ENCODE assay signal across 16 cellular contexts in the genomic region with DNA sequence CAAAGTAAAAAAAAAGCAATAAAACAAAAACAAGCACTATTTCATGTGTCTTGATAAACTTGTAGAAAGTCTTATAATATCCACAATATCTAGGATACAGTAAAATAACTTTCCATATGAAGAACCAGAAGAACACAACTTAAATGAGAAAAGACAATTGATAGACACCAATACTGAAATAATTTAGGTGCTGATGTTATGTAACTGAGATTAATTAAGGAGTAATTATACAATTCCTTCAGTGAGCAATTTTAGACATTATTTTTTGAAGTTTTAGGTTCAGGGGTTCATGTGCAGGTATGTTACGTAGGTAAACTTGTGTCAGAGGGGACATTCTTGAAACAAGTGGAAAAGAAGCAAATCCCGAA.
"Had no signal": no experiment of that assay in that cellular context is flagged by ENCODE, and none has a peak within 500 bp of the region (broad histone marks: within the 10 kb centered on the region; RNA-seq: fewer than 3 reads in every experiment).

No MANE protein-coding gene starts in this region.

- H3K4me1 ChIP-seq: esophagus squamous epithelium, gastrocnemius medialis, left ventricle myocardium inferior, prostate gland, suprapubic skin, tibial nerve had no signal

- H3K36me3 ChIP-seq: cardiac muscle cell, esophagus squamous epithelium, gastrocnemius medialis, left ventricle myocardium inferior, prostate gland, stomach, suprapubic skin, tibial nerve had no signal

- H3K4me3 Mint-ChIP-seq: activated CD4-positive, alpha-beta memory T cell treated with anti-CD3 and anti-CD28 coated beads for 36 hours; activated naive CD4-positive, alpha-beta T cell treated with anti-CD3 and anti-CD28 coated beads, Interleukin-2, amount 50 U/mL, for 24 hours; endodermal cell; mesothelial cell of epicardium; natural killer cell had no signal

- H3K27me3 ChIP-seq: body of pancreas, gastrocnemius medialis had no signal

- H3K27ac ChIP-seq: body of pancreas, cardiac muscle cell, gastrocnemius medialis, left ventricle myocardium inferior, prostate gland, stomach, suprapubic skin, tibial nerve had no signal

- DNase-seq: activated gamma-delta T cell, cortex of kidney, esophagus squamous epithelium, left ventricle myocardium inferior, natural killer cell had no signal

- H3K9me3 ChIP-seq: body of pancreas, esophagus squamous epithelium, gastrocnemius medialis, left ventricle myocardium inferior, prostate gland, stomach, suprapubic skin, tibial nerve had no signal

- H3K9me3 Mint-ChIP-seq: activated CD4-positive, alpha-beta memory T cell treated with anti-CD3 and anti-CD28 coated beads for 36 hours; activated naive CD4-positive, alpha-beta T cell treated with anti-CD3 and anti-CD28 coated beads, Interleukin-2, amount 50 U/mL, for 24 hours; mesothelial cell of epicardium; natural killer cell had no signal

- H3K27ac Mint-ChIP-seq: activated CD4-positive, alpha-beta memory T cell treated with anti-CD3 and anti-CD28 coated beads for 36 hours; endodermal cell; mesothelial cell of epicardium had no signal

- H3K36me3 Mint-ChIP-seq: activated CD4-positive, alpha-beta memory T cell treated with anti-CD3 and anti-CD28 coated beads for 36 hours; activated naive CD4-positive, alpha-beta T cell treated with anti-CD3 and anti-CD28 coated beads, Interleukin-2, amount 50 U/mL, for 24 hours; mesothelial cell of epicardium; natural killer cell had no signal

- H3K4me3 ChIP-seq: body of pancreas, cardiac muscle cell, esophagus squamous epithelium, gastrocnemius medialis, left ventricle myocardium inferior, prostate gland, stomach, suprapubic skin, tibial nerve had no signal

- H3K4me1 Mint-ChIP-seq: endodermal cell, mesothelial cell of epicardium had no signal
